In genomic region chr12:93742086-93742934, GRCh38 we compare ENCODE assay signal across 8 cellular contexts.
A peak's percentile ranks its signal among the peaks of the same experiment; 100 is the strongest.
DNase-seq lines count a peak whose midpoint lies in the region; ATAC-seq and TF ChIP-seq lines count a peak whose summit lies in the region.

No MANE protein-coding gene starts in this region.

- H3K4me3 ChIP-seq in SK-N-SH (ENCODE audit: low read depth in 2 of 2, low read length in 1 of 2): peak overlapping the region; percentile 68 to 73
- H3K4me3 ChIP-seq in cardiac muscle cell: peak overlapping the region; percentile 52
- H3K4me3 ChIP-seq in ovary: peak overlapping the region; percentile 49
- H3K4me3 ChIP-seq in tibial nerve: peak overlapping the region; percentile 42 to 64 (median 47)

- no peaks in the 10 kb centered on the region for H3K9me2 ChIP-seq in SK-N-SH

- TF ChIP-seq CTCF in SK-N-SH (IDR thresholded peaks at IDR 0.05) (peak; percentile 50), cardiac muscle cell (IDR thresholded peaks at IDR 0.05; ENCODE audit: low read depth, low read length) (peak; percentile 44), ovary (IDR thresholded peaks at IDR 0.05) (peak in 2 of 3 donors; percentile 25 to 39), tibial nerve (IDR thresholded peaks at IDR 0.05) (peak in 4 of 5 experiments; percentile 27 to 49 (median 37))

- peak; percentile 94 for ATAC-seq in GM21723 (IDR thresholded peaks at IDR 0.05; ENCODE audit: unreplicated experiment)
- peak; percentile 94 for ATAC-seq in activated naive CD8-positive, alpha-beta T cell treated with anti-CD3 and anti-CD28 coated beads, Interleukin-2, amount 50 U/mL, for 24 hours

- H3K27me3 ChIP-seq in SK-N-SH (ENCODE audit: insufficient read depth) (no peaks in the 10 kb centered on the region), cardiac muscle cell (no peaks in the 10 kb centered on the region), ovary (no peaks in the 10 kb centered on the region), tibial nerve (no peaks in the 10 kb centered on the region)

- peak overlapping the region; percentile 94 for H2AFZ ChIP-seq in SK-N-SH (ENCODE audit: low read depth)

- TF ChIP-seq POLR2A in ovary (IDR thresholded peaks at IDR 0.05): no peak
- TF ChIP-seq POLR2A in tibial nerve (IDR thresholded peaks at IDR 0.05): peak in 1 of 2 donors; percentile 36

- WGBS in SK-N-SH (ENCODE audit: low lambda C conversion rate): 4% methylated on average over 31 of the region's 45 CpGs
- 0% methylated on average over 39 to 45 of the region's 45 CpGs for WGBS in ovary, 3 donors
- 1 to 2% methylated on average over 21 to 45 of the region's 45 CpGs for WGBS in tibial nerve, 2 donors

- peak overlapping the region; percentile 86 for H3K27ac Mint-ChIP-seq in activated naive CD8-positive, alpha-beta T cell treated with anti-CD3 and anti-CD28 coated beads, Interleukin-2, amount 50 U/mL, for 24 hours

- H3K4me2 ChIP-seq in SK-N-SH: peak overlapping the region; percentile 85

- H3K9me3 ChIP-seq in SK-N-SH (no peaks in the 10 kb centered on the region), cardiac muscle cell (ENCODE audit: low read depth) (no peaks in the 10 kb centered on the region), ovary (no peaks in the 10 kb centered on the region), tibial nerve (no peaks in the 10 kb centered on the region)

- POLR2A ChIA-PET in SK-N-SH (lab: Yijun Ruan, JAX): interaction anchor here (1.0 to 1.4 kb wide), 2 partner anchors 42 to 65 kb away, joined by 3 read pairs; partner anchors contain the start of gene CRADD

- peak; percentile 47 for TF ChIP-seq RAD21 in SK-N-SH (IDR thresholded peaks at IDR 0.05; ENCODE audit: low read length)

- no peaks in the 10 kb centered on the region for H3F3A ChIP-seq in SK-N-SH (replicated peaks; ENCODE audit: insufficient read depth)

- H3K79me2 ChIP-seq in SK-N-SH (ENCODE audit: insufficient read depth): no peaks in the 10 kb centered on the region

- CTCF ChIA-PET in SK-N-SH (lab: Yijun Ruan, JAX): interaction anchor here (0.7 to 2.9 kb wide), 25 partner anchors 10 to 359 kb away, joined by 3 to 27 read pairs (median 4); no protein-coding TSS in a partner anchor

- peak overlapping the region; percentile 72 for H3K9ac ChIP-seq in SK-N-SH

- no peaks in the 10 kb centered on the region for H3K27me3 Mint-ChIP-seq in activated naive CD8-positive, alpha-beta T cell treated with anti-CD3 and anti-CD28 coated beads, Interleukin-2, amount 50 U/mL, for 24 hours

- H3K4me1 Mint-ChIP-seq in activated naive CD8-positive, alpha-beta T cell treated with anti-CD3 and anti-CD28 coated beads, Interleukin-2, amount 50 U/mL, for 24 hours: peaks cover 35% of the 10 kb centered on the region

- no peaks in the 10 kb centered on the region for H4K20me1 ChIP-seq in SK-N-SH (ENCODE audit: insufficient read depth)

- peak overlapping the region; percentile 90 to 97 for H3K27ac ChIP-seq in SK-N-SH (ENCODE audit: low read depth in 2 of 2, low read length in 1 of 2)
- peak overlapping the region; percentile 55 for H3K27ac ChIP-seq in cardiac muscle cell
- peak overlapping the region; percentile 57 to 77 for H3K27ac ChIP-seq in ovary
- peak overlapping the region; percentile 80 to 92 (median 88) for H3K27ac ChIP-seq in tibial nerve

- no peaks in the 10 kb centered on the region for H3K9me3 Mint-ChIP-seq in activated naive CD8-positive, alpha-beta T cell treated with anti-CD3 and anti-CD28 coated beads, Interleukin-2, amount 50 U/mL, for 24 hours

- TF ChIP-seq EP300 in SK-N-SH (IDR thresholded peaks at IDR 0.05; ENCODE audit: borderline replicate concordance in 1 of 2, low read depth in 1 of 2, low read length in 1 of 2) (0 out of 4 replicates have a peak, but pooled peaks of 1 of the 2 experiments have one; percentile 6), ovary (IDR thresholded peaks at IDR 0.05) (peak; percentile 46), tibial nerve (IDR thresholded peaks at IDR 0.05) (peak; percentile 14 to 63)

- H3K36me3 ChIP-seq in SK-N-SH (replicated peaks in 1 of 2; ENCODE audit: control insufficient read depth in 1 of 2, insufficient read depth in 2 of 2, low read length in 1 of 2) (no peaks in the 10 kb centered on the region), cardiac muscle cell (no peaks in the 10 kb centered on the region), ovary (no peaks in the 10 kb centered on the region), tibial nerve (no peaks in the 10 kb centered on the region)

- intact Hi-C loops in ovary (cut with DNase I): loop anchor here in 3 of 4 donors (5.0 to 10.0 kb wide), 3 partner anchors 58 to 170 kb away; partner anchors contain the start of genes SOCS2 (in 2 of the 3) and CRADD (in 1 of the 3)

- H3K4me1 ChIP-seq in SK-N-SH (ENCODE audit: control insufficient read depth in 1 of 2, insufficient read depth in 2 of 2, low read depth in 1 of 2, low read length in 1 of 2): peaks cover 6 to 9% of the 10 kb centered on the region in 2 experiments; a peak in 2 of 4 replicates
- H3K4me1 ChIP-seq in cardiac muscle cell (ENCODE audit: low read depth): peaks cover 14% of the 10 kb centered on the region
- H3K4me1 ChIP-seq in ovary (ENCODE audit: insufficient read depth): peaks cover 5% of the 10 kb centered on the region
- peaks cover 0 to 67% (median 28%) of the 10 kb centered on the region in 4 donors for H3K4me1 ChIP-seq in tibial nerve

- DNase-seq in DMS53 treated with DMSO at 0.1 percent for 48 hours (lab: John Stamatoyannopoulos, UW; ENCODE audit: unreplicated experiment): peak; percentile 62
- peak; percentile 77 for DNase-seq in KG1 (lab: John Stamatoyannopoulos, UW)
- peak; percentile 93 for DNase-seq in SK-N-SH
- peak; percentile 70 for DNase-seq in activated naive CD8-positive, alpha-beta T cell treated with anti-CD3 and anti-CD28 coated beads, Interleukin-2, amount 50 U/mL, for 24 hours
- peak; percentile 79 to 80 for DNase-seq in cardiac muscle cell (ENCODE audit: low read depth in 1 of 2, low spot score in 1 of 2)
- peak; percentile 76 to 87 (median 82) for DNase-seq in ovary
- DNase-seq in tibial nerve (ENCODE audit: low spot score in 2 of 2): peak; percentile 63 to 70

- no peaks in the 10 kb centered on the region for H3K36me3 Mint-ChIP-seq in activated naive CD8-positive, alpha-beta T cell treated with anti-CD3 and anti-CD28 coated beads, Interleukin-2, amount 50 U/mL, for 24 hours (ENCODE audit: low read depth)

- H3K4me3 Mint-ChIP-seq in activated naive CD8-positive, alpha-beta T cell treated with anti-CD3 and anti-CD28 coated beads, Interleukin-2, amount 50 U/mL, for 24 hours: peak overlapping the region; percentile 81

TF ChIP-seq in SK-N-SH, 30 proteins besides CTCF, POLR2A, EP300 and RAD21 (continues in another document):
- TF ChIP-seq RFX5 (IDR thresholded peaks at IDR 0.05; ENCODE audit: low read length): peak; percentile 55; the same call in 1 of the 2 replicates
- no peak for TF ChIP-seq FOXM1 (IDR thresholded peaks at IDR 0.05; ENCODE audit: low read depth)
- TF ChIP-seq MAX (IDR thresholded peaks at IDR 0.05; ENCODE audit: low read depth): peak; percentile 25; the same call in 1 of the 2 replicates
- no peak for TF ChIP-seq YY1 (IDR thresholded peaks at IDR 0.05; ENCODE audit: low read depth)
- 0 out of 2 replicates have a peak, but pooled peaks have one; percentile 4 for TF ChIP-seq TEAD4 (IDR thresholded peaks at IDR 0.05; ENCODE audit: borderline replicate concordance, insufficient read depth)
- TF ChIP-seq PBX3 (IDR thresholded peaks at IDR 0.05): no peak
- no peak for TF ChIP-seq TAF1 (IDR thresholded peaks at IDR 0.05; ENCODE audit: borderline replicate concordance, low read depth, low read length)
- TF ChIP-seq SMC3 (IDR thresholded peaks at IDR 0.05; ENCODE audit: low read depth, low read length): peak; percentile 37
- no peak for TF ChIP-seq NRF1 (IDR thresholded peaks at IDR 0.05; ENCODE audit: low read depth, low read length)
- no peak for TF ChIP-seq ZBTB33 (IDR thresholded peaks at IDR 0.05; ENCODE audit: borderline replicate concordance, low read depth)
- TF ChIP-seq USF1 (IDR thresholded peaks at IDR 0.05; ENCODE audit: borderline replicate concordance, low read depth): no peak
- TF ChIP-seq MXI1 (IDR thresholded peaks at IDR 0.05; ENCODE audit: low read depth, low read length): no peak
- no peak for TF ChIP-seq SIN3A (IDR thresholded peaks at IDR 0.05; ENCODE audit: borderline replicate concordance, low read depth, low read length)
- TF ChIP-seq RXRA (IDR thresholded peaks at IDR 0.05; ENCODE audit: borderline replicate concordance, low read depth): no peak

Comparison
In these comparisons a context has a peak if more than half of its experiments do, and no peak if none do; other contexts are left out.
1. Peak in every context shown above with its lines: DNase-seq, ATAC-seq, H3K4me3 ChIP-seq and H3K27ac ChIP-seq.